In genomic region chr3:123194552-123194951, GRCh38 we compare ENCODE assay signal across 11 cellular contexts. TPM values are rescaled to one million over a fixed set of nuclear protein-coding genes. Genes with fewer than 3 reads are reported as not detected.
DNase-seq lines count a peak whose midpoint lies in the region; ATAC-seq, FAIRE-seq and TF ChIP-seq lines count a peak whose summit lies in the region.
"Had no signal": no experiment of that assay in that cellular context is flagged by ENCODE, and none has a peak within 500 bp of the region (broad histone marks: within the 10 kb centered on the region; RNA-seq: fewer than 3 reads in every experiment).

No MANE protein-coding gene starts in this region.

- DNase-seq in AG09309 (ENCODE audit: low read depth) = no peak
- DNase-seq in HTR-8/SVneo (ENCODE audit: insufficient read length, low spot score) = peak; percentile 15
- DNase-seq in dermis blood vessel endothelial cell = peak; percentile 49
- peak; percentile 17 for DNase-seq in medulla oblongata (ENCODE audit: extremely low spot score)
- no peak for DNase-seq in effector memory CD8-positive, alpha-beta T cell
- DNase-seq in activated naive CD4-positive, alpha-beta T cell treated with anti-CD3 and anti-CD28 coated beads, Interleukin-2, amount 50 U/mL, for 16 hours = no peak
- DNase-seq: COR-L47, NCI-H446 had no signal

- FAIRE-seq in HTR-8/SVneo (lab: Jason Lieb, UNC) = no peak

- peak; percentile 31 for TF ChIP-seq CTCF in AG09309 (IDR thresholded peaks at IDR 0.05; ENCODE audit: control insufficient read depth, insufficient read depth, low read depth, low read length, missing control alignments)

- H3K27me3 Mint-ChIP-seq in effector memory CD8-positive, alpha-beta T cell = peaks cover 0 to 6% of the 10 kb centered on the region in 2 donors

- peaks cover 3% of the 10 kb centered on the region for H3K36me3 Mint-ChIP-seq in effector memory CD8-positive, alpha-beta T cell (ENCODE audit: insufficient read depth)

- H3K27ac Mint-ChIP-seq in effector memory CD8-positive, alpha-beta T cell = no peak overlapping the region

- no peak overlapping the region for H3K4me3 Mint-ChIP-seq in effector memory CD8-positive, alpha-beta T cell

- no peaks in the 10 kb centered on the region for H3K4me1 Mint-ChIP-seq in effector memory CD8-positive, alpha-beta T cell (ENCODE audit: low read depth in 2 of 2)

- H3K4me3 ChIP-seq in AG09309 (ENCODE audit: control insufficient read depth, low read depth, low read length) = no peak overlapping the region
- H3K4me3 ChIP-seq: thoracic aorta had no signal

- ATAC-seq in effector memory CD8-positive, alpha-beta T cell (replicated peaks) = no peak
- ATAC-seq in HG02798 (IDR thresholded peaks at IDR 0.05; ENCODE audit: poor library complexity, unreplicated experiment) (no peak), GM18909 (IDR thresholded peaks at IDR 0.05; ENCODE audit: poor library complexity, unreplicated experiment) (no peak)

- H3K9me3 Mint-ChIP-seq in effector memory CD8-positive, alpha-beta T cell = no peaks in the 10 kb centered on the region

RNA-seq across cellular contexts. Expression of gene SEC22A, which starts 7.2 kb away (rescaled TPM):
- 29.1 and 47.1 TPM in 2 replicates for total RNA-seq in dermis blood vessel endothelial cell

Comparison
In these comparisons a context has a peak if more than half of its experiments do, and no peak if none do; other contexts are left out.
1. DNase-seq: peak in HTR-8/SVneo (single experiment), dermis blood vessel endothelial cell (single experiment) and medulla oblongata (single experiment); none in AG09309 (single experiment), effector memory CD8-positive, alpha-beta T cell (0 of 3) and activated naive CD4-positive, alpha-beta T cell treated with anti-CD3 and anti-CD28 coated beads, Interleukin-2, amount 50 U/mL, for 16 hours (single experiment).